In genomic region chr1:31730336-31731048, GRCh38 we compare ENCODE assay signal across 30 cellular contexts. TPM values are rescaled to one million over a fixed set of nuclear protein-coding genes. Genes with fewer than 3 reads are reported as not detected.
"Had no signal": no experiment of that assay in that cellular context is flagged by ENCODE, and none has a peak within 500 bp of the region (broad histone marks: within the 10 kb centered on the region; RNA-seq: fewer than 3 reads in every experiment).

No MANE protein-coding gene starts in this region.

- H3K4me3 ChIP-seq: SK-N-MC had no signal

- H3K27ac ChIP-seq: brain microvascular endothelial cell, SK-N-MC had no signal

- H3K27ac Mint-ChIP-seq: activated B cell treated with CpG ODN at 0.5 μM for 24 hours; activated CD4-positive, alpha-beta T cell treated with anti-CD3 and anti-CD28 coated beads, Interleukin-2, amount 10 ng/mL, durations not matched to agents 24 days and 14 days; activated CD8-positive, alpha-beta memory T cell treated with anti-CD3 and anti-CD28 coated beads, Interleukin-2, amount 10 ng/mL, durations not matched to agents 7 days and 5 days; activated naive CD4-positive, alpha-beta T cell treated with anti-CD3 and anti-CD28 coated beads, Interleukin-2, amount 50 U/mL, for 24 hours; activated T-cell treated with anti-CD3 and anti-CD28 coated beads, Interleukin-2, amount 50 U/mL, for 24 hours; activated T-helper 1 cell treated with anti-CD3 and anti-CD28 coated beads, Interleukin-12 subunit alpha, Interleukin-12 subunit beta, Interleukin-2, Interleukin-4 antibody, amounts not matched to agents 30 ng/mL and 10 ng/mL and 1 ng/mL, durations not matched to agents 14 hours and 24 hours and 36 hours; T-cell had no signal

- H3K4me3 Mint-ChIP-seq: activated B cell treated with CpG ODN at 0.5 μM for 24 hours; activated CD4-positive, alpha-beta T cell treated with anti-CD3 and anti-CD28 coated beads, Interleukin-2, amount 10 ng/mL, durations not matched to agents 24 days and 14 days; activated CD8-positive, alpha-beta memory T cell treated with anti-CD3 and anti-CD28 coated beads, Interleukin-2, amount 10 ng/mL, durations not matched to agents 7 days and 5 days; activated naive CD4-positive, alpha-beta T cell treated with anti-CD3 and anti-CD28 coated beads, Interleukin-2, amount 50 U/mL, for 24 hours; activated T-cell treated with anti-CD3 and anti-CD28 coated beads, Interleukin-2, amount 50 U/mL, for 24 hours; activated T-helper 1 cell treated with anti-CD3 and anti-CD28 coated beads, Interleukin-12 subunit alpha, Interleukin-12 subunit beta, Interleukin-2, Interleukin-4 antibody, amounts not matched to agents 30 ng/mL and 10 ng/mL and 1 ng/mL, durations not matched to agents 14 hours and 24 hours and 36 hours; T-cell had no signal

- H3K4me1 Mint-ChIP-seq: activated B cell treated with CpG ODN at 0.5 μM for 24 hours; activated CD4-positive, alpha-beta T cell treated with anti-CD3 and anti-CD28 coated beads, Interleukin-2, amount 10 ng/mL, durations not matched to agents 24 days and 14 days; activated CD8-positive, alpha-beta memory T cell treated with anti-CD3 and anti-CD28 coated beads, Interleukin-2, amount 10 ng/mL, durations not matched to agents 7 days and 5 days; activated naive CD4-positive, alpha-beta T cell treated with anti-CD3 and anti-CD28 coated beads, Interleukin-2, amount 50 U/mL, for 24 hours; T-cell had no signal

- H3K27me3 Mint-ChIP-seq: activated CD8-positive, alpha-beta memory T cell treated with anti-CD3 and anti-CD28 coated beads, Interleukin-2, amount 10 ng/mL, durations not matched to agents 7 days and 5 days; activated naive CD4-positive, alpha-beta T cell treated with anti-CD3 and anti-CD28 coated beads, Interleukin-2, amount 50 U/mL, for 24 hours; activated T-cell treated with anti-CD3 and anti-CD28 coated beads, Interleukin-2, amount 50 U/mL, for 24 hours had no signal

- H3K9me3 Mint-ChIP-seq: activated B cell treated with CpG ODN at 0.5 μM for 24 hours; activated CD4-positive, alpha-beta T cell treated with anti-CD3 and anti-CD28 coated beads, Interleukin-2, amount 10 ng/mL, durations not matched to agents 24 days and 14 days; activated naive CD4-positive, alpha-beta T cell treated with anti-CD3 and anti-CD28 coated beads, Interleukin-2, amount 50 U/mL, for 24 hours; activated T-cell treated with anti-CD3 and anti-CD28 coated beads, Interleukin-2, amount 50 U/mL, for 24 hours; activated T-helper 1 cell treated with anti-CD3 and anti-CD28 coated beads, Interleukin-12 subunit alpha, Interleukin-12 subunit beta, Interleukin-2, Interleukin-4 antibody, amounts not matched to agents 30 ng/mL and 10 ng/mL and 1 ng/mL, durations not matched to agents 14 hours and 24 hours and 36 hours; T-cell had no signal

- ATAC-seq: activated CD8-positive, alpha-beta memory T cell treated with anti-CD3 and anti-CD28 coated beads, Interleukin-2, amount 10 ng/mL, durations not matched to agents 7 days and 5 days; Panc1; Right ventricle myocardium inferior; T-cell had no signal

- H3K27me3 ChIP-seq: brain microvascular endothelial cell had no signal

- DNase-seq: activated B cell treated with CpG ODN at 0.5 μM for 24 hours; activated CD4-positive, alpha-beta T cell treated with anti-CD3 and anti-CD28 coated beads for 1 hour; activated CD4-positive, alpha-beta T cell treated with anti-CD3 and anti-CD28 coated beads, Interleukin-2, amount 10 ng/mL, durations not matched to agents 24 days and 14 days; activated CD4-positive, alpha-beta T cell treated with anti-CD3 and anti-CD28 coated beads, Interleukin-2, amount 50 U/mL, for 48 hours; activated CD8-positive, alpha-beta memory T cell treated with anti-CD3 and anti-CD28 coated beads, Interleukin-2, amount 10 ng/mL, durations not matched to agents 7 days and 5 days; activated effector memory CD4-positive, alpha-beta T cell treated with Interleukin-2 at 50 U/mL for 16 hours; activated naive CD4-positive, alpha-beta T cell; activated T-cell treated with anti-CD3 and anti-CD28 coated beads, Interleukin-2, amount 50 U/mL, for 24 hours; amygdala; brain microvascular endothelial cell; caudate nucleus; Karpas-422; MM.1S; NCI-H1105; NCI-H1436 treated with DMSO at 0.1 percent for 48 hours; NCI-H187; NCI-H2171; NCI-H2227 treated with DMSO at 0.1 percent for 48 hours; NCI-H526 treated with DMSO at 0.1 percent for 48 hours; NK-92 treated with Interleukin-12 subunit alpha and Interleukin-12 subunit beta, amount 100 ng/mL, for 24 hours; OCI-M1; RPMI8226; T-cell; T-helper 2 cell; T1000 had no signal

- H3K36me3 Mint-ChIP-seq: activated CD8-positive, alpha-beta memory T cell treated with anti-CD3 and anti-CD28 coated beads, Interleukin-2, amount 10 ng/mL, durations not matched to agents 7 days and 5 days; activated naive CD4-positive, alpha-beta T cell treated with anti-CD3 and anti-CD28 coated beads, Interleukin-2, amount 50 U/mL, for 24 hours; T-cell had no signal

- H3K36me3 ChIP-seq: brain microvascular endothelial cell had no signal

RNA-seq across cellular contexts. Expression of gene COL16A1, which starts 26.7 kb away (rescaled TPM):
- total RNA-seq: activated CD4-positive, alpha-beta T cell treated with anti-CD3 and anti-CD28 coated beads, Interleukin-2, amount 10 ng/mL, durations not matched to agents 24 days and 14 days; activated CD8-positive, alpha-beta memory T cell treated with anti-CD3 and anti-CD28 coated beads, Interleukin-2, amount 10 ng/mL, durations not matched to agents 7 days and 5 days; activated T-helper 1 cell treated with anti-CD3 and anti-CD28 coated beads, Interleukin-12 subunit alpha, Interleukin-12 subunit beta, Interleukin-2, Interleukin-4 antibody, amounts not matched to agents 30 ng/mL and 10 ng/mL and 1 ng/mL, durations not matched to agents 14 hours and 24 hours and 36 hours had no signal
